Comparison of ENCODE assay signal across 8 cellular contexts in the genomic region with DNA sequence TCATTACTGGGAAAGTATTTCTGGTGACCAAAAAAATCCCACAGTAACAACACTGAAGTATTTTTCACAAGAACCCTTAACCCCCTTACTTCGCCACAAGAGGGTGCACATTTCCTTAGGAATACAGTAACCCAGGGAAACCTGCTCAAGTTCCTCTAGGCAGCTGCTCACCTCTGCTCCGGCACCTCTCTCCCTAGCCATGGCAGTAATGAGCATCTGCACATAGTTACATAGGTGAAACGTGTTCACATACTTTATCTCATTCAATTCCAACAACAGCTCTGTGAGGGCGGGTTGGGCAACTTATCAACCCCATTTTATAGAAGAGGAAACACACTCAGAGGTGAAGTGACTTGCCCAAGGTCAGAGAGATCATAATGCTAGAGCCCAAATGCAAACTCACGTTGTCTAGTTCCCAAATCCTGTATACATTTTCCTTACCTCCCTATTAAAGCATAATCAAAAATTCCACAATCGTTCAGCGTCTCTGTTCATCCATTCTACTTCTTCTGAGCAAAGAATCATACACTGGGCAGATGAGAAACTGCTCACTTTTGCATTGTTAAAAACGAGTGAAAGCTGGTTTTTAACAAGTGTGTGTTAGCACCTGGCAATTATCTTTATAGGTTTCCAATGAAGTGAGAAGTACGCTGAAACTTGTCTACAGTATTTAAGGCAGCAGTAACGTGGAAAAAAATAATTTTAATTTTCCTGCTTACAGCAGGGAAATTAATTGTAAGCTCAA.
DNase-seq lines count a peak whose midpoint lies in the region; ATAC-seq, FAIRE-seq and TF ChIP-seq lines count a peak whose summit lies in the region.

No MANE protein-coding gene starts in this region.

- ATAC-seq in GM19463 (IDR thresholded peaks at IDR 0.05; ENCODE audit: unreplicated experiment) (no peak), HG03469 (IDR thresholded peaks at IDR 0.05; ENCODE audit: unreplicated experiment) (no peak)

- no peak for TF ChIP-seq POLR2A in adrenal gland (IDR thresholded peaks at IDR 0.05)

- H3K4me1 ChIP-seq in adrenal gland (replicated peaks in 1 of 2): peaks cover 18 to 55% of the 10 kb centered on the region in 2 donors

- H3K9me3 ChIP-seq in adrenal gland (replicated peaks in 1 of 3): no peaks in the 10 kb centered on the region

- FAIRE-seq in GM19239 (lab: Jason Lieb, UNC): peak; percentile 79

- CTCF ChIA-PET in BJ (lab: Yijun Ruan, JAX): interaction anchor here (0.6 to 6.3 kb wide), 14 partner anchors 11 to 464 kb away, joined by 3 to 39 read pairs (median 5); a partner anchor contains a TSS

- peak overlapping the region in 2 of 5 donors; percentile 23 to 41 for H3K27ac ChIP-seq in adrenal gland

- intact Hi-C loops in adrenal gland (cut with DNase I): loop anchor here (5.0 kb wide), 1 partner anchor 33 kb away; no protein-coding TSS in a partner anchor

- H3K27me3 ChIP-seq in BJ (ENCODE audit: control insufficient read depth, insufficient read depth, low read length) (no peaks in the 10 kb centered on the region), adrenal gland (no peaks in the 10 kb centered on the region)

- no peak for DNase-seq in BJ (ENCODE audit: low read depth)
- peak; percentile 22 for DNase-seq in GM19239 (ENCODE audit: insufficient read length, low spot score)
- peak; percentile 81 for DNase-seq in NCI-H2227 treated with DMSO at 0.1 percent for 48 hours (lab: John Stamatoyannopoulos, UW)
- DNase-seq in adrenal gland: peak; percentile 58 to 81 (median 75)
- DNase-seq in iPS DF 4.7 (ENCODE audit: extremely low read depth, low spot score): peak; percentile 69
- peak; percentile 28 for DNase-seq in superior temporal gyrus (ENCODE audit: extremely low spot score)

- H3K4me3 ChIP-seq in BJ (ENCODE audit: low read depth, low read length) (no peak overlapping the region), adrenal gland (peak overlapping the region in 1 of 4 donors; percentile 24)

- POLR2A ChIA-PET in BJ (lab: Charles Lee): no interaction called here

- 37 to 52% (median 47%) methylated on average over 10 of the region's 10 CpGs for whole genome bisulfite sequencing in adrenal gland, 4 donors

- no peaks in the 10 kb centered on the region for H3K36me3 ChIP-seq in BJ (ENCODE audit: control insufficient read depth, insufficient read depth, low read length)
- H3K36me3 ChIP-seq in adrenal gland (replicated peaks in 1 of 2): no peaks in the 10 kb centered on the region

- peak; percentile 70 for TF ChIP-seq CTCF in BJ (IDR thresholded peaks at IDR 0.05; ENCODE audit: insufficient read depth, low read depth, low read length)
- peak; percentile 41 to 72 (median 66) for TF ChIP-seq CTCF in adrenal gland (IDR thresholded peaks at IDR 0.05)
